Comparison of ENCODE assay signal across 10 cellular contexts in genomic region chr18:63683152-63683551, GRCh38. TPM values are rescaled to one million over a fixed set of nuclear protein-coding genes. Genes with fewer than 3 reads are reported as not detected.
DNase-seq lines count a peak whose midpoint lies in the region; ATAC-seq and TF ChIP-seq lines count a peak whose summit lies in the region.
"Had no signal": no experiment of that assay in that cellular context is flagged by ENCODE, and none has a peak within 500 bp of the region (broad histone marks: within the 10 kb centered on the region; RNA-seq: fewer than 3 reads in every experiment).

No MANE protein-coding gene starts in this region.

- H3K36me3 ChIP-seq in thyroid gland: no peaks in the 10 kb centered on the region

- intact Hi-C loops in thyroid gland (cut with DNase I): no loop called here

- TF ChIP-seq CTCF in progenitor cell of endocrine pancreas (IDR thresholded peaks at IDR 0.05; ENCODE audit: unreplicated experiment) (no peak), thyroid gland (IDR thresholded peaks at IDR 0.05) (no peak)

- no peaks in the 10 kb centered on the region for H3K9me3 ChIP-seq in thyroid gland
- H3K9me3 ChIP-seq: testis had no signal

- no peaks in the 10 kb centered on the region for H3K36me3 Mint-ChIP-seq in progenitor cell of endocrine pancreas (ENCODE audit: insufficient read depth)
- H3K36me3 Mint-ChIP-seq: activated naive CD8-positive, alpha-beta T cell treated with anti-CD3 and anti-CD28 coated beads for 36 hours had no signal

- DNase-seq in ELR (ENCODE audit: low read depth) (peak; percentile 97), RPMI7951 (ENCODE audit: low read depth) (peak; percentile 28), fibroblast of the conjunctiva (ENCODE audit: low read depth) (peak; percentile 5), progenitor cell of endocrine pancreas (ENCODE audit: low spot score, unreplicated experiment) (no peak), thyroid gland (no peak), NOMO-1 (lab: John Stamatoyannopoulos, UW; ENCODE audit: unreplicated experiment in 2 of 2) (no peak)
- DNase-seq: activated naive CD8-positive, alpha-beta T cell treated with anti-CD3 and anti-CD28 coated beads for 36 hours; testis had no signal

- no peaks in the 10 kb centered on the region for H3K4me1 ChIP-seq in thyroid gland
- H3K4me1 ChIP-seq: testis had no signal

- 17 to 39% methylated on average over 2 of the region's 2 CpGs for WGBS in thyroid gland, 2 donors

- peak overlapping the region; percentile 96 for H3K27ac Mint-ChIP-seq in progenitor cell of endocrine pancreas
- H3K27ac Mint-ChIP-seq: activated naive CD8-positive, alpha-beta T cell treated with anti-CD3 and anti-CD28 coated beads for 36 hours had no signal

- H3K27ac ChIP-seq in thyroid gland: no peak overlapping the region
- H3K27ac ChIP-seq: testis had no signal

- H3K9me3 Mint-ChIP-seq in progenitor cell of endocrine pancreas (ENCODE audit: low read depth): peaks cover 7% of the 10 kb centered on the region
- H3K9me3 Mint-ChIP-seq: activated naive CD8-positive, alpha-beta T cell treated with anti-CD3 and anti-CD28 coated beads for 36 hours had no signal

- no peaks in the 10 kb centered on the region for H3K27me3 ChIP-seq in thyroid gland
- H3K27me3 ChIP-seq: testis had no signal

- no peaks in the 10 kb centered on the region for H3K27me3 Mint-ChIP-seq in progenitor cell of endocrine pancreas

- ATAC-seq in HG02588 (IDR thresholded peaks at IDR 0.05; ENCODE audit: unreplicated experiment) (no peak), GM18505 (IDR thresholded peaks at IDR 0.05; ENCODE audit: unreplicated experiment) (no peak)

- peaks cover 39% of the 10 kb centered on the region for H3K4me1 Mint-ChIP-seq in progenitor cell of endocrine pancreas (ENCODE audit: low read depth)
- H3K4me1 Mint-ChIP-seq: activated naive CD8-positive, alpha-beta T cell treated with anti-CD3 and anti-CD28 coated beads for 36 hours had no signal

- H3K4me3 Mint-ChIP-seq in progenitor cell of endocrine pancreas (ENCODE audit: low read depth): peak overlapping the region; percentile 25
- H3K4me3 Mint-ChIP-seq: activated naive CD8-positive, alpha-beta T cell treated with anti-CD3 and anti-CD28 coated beads for 36 hours had no signal

- H3K4me3 ChIP-seq in thyroid gland (replicated peaks in 1 of 3): no peak overlapping the region
- H3K4me3 ChIP-seq: testis had no signal

- TF ChIP-seq POLR2A in thyroid gland (IDR thresholded peaks at IDR 0.05) (no peak), GM18505 (IDR thresholded peaks at IDR 0.05; ENCODE audit: borderline replicate concordance, extremely low read depth, insufficient read depth, insufficient read length) (no peak)

RNA-seq across cellular contexts. Expression of gene SERPINB11, which starts 19.6 kb away (rescaled TPM):
- not detected in 2 replicates for total RNA-seq in RPMI7951 (2014; rRNA removed; shearing (Covaris generic))
- total RNA-seq in progenitor cell of endocrine pancreas: not detected in 2 replicates
- total RNA-seq in thyroid gland: not detected
- total RNA-seq: activated naive CD8-positive, alpha-beta T cell treated with anti-CD3 and anti-CD28 coated beads for 36 hours had no signal

RNA-seq across cellular contexts. Expression of gene SERPINB3, which starts 21.5 kb away (rescaled TPM):
- total RNA-seq in RPMI7951 (2014; rRNA removed; shearing (Covaris generic)): 0.20 TPM in 1 of 2 replicates, not detected in the other
- total RNA-seq in progenitor cell of endocrine pancreas: not detected in 2 replicates
- total RNA-seq in thyroid gland: not detected
- total RNA-seq: activated naive CD8-positive, alpha-beta T cell treated with anti-CD3 and anti-CD28 coated beads for 36 hours had no signal

RNA-seq across cellular contexts. Expression of gene SERPINB4, which starts 39.1 kb away (rescaled TPM):
- total RNA-seq in RPMI7951 (2014; rRNA removed; shearing (Covaris generic)): not detected in 2 replicates
- total RNA-seq in progenitor cell of endocrine pancreas: not detected in 2 replicates
- total RNA-seq in thyroid gland: not detected
- total RNA-seq: activated naive CD8-positive, alpha-beta T cell treated with anti-CD3 and anti-CD28 coated beads for 36 hours had no signal

Comparison
In these comparisons a context has a peak if more than half of its experiments do, and no peak if none do; other contexts are left out.
1. DNase-seq: peak in ELR (single experiment), RPMI7951 (single experiment) and fibroblast of the conjunctiva (single experiment); none in progenitor cell of endocrine pancreas (single experiment), thyroid gland (0 of 2) and NOMO-1 (0 of 2).